Comparison of ENCODE assay signal across 8 cellular contexts in the genomic region with DNA sequence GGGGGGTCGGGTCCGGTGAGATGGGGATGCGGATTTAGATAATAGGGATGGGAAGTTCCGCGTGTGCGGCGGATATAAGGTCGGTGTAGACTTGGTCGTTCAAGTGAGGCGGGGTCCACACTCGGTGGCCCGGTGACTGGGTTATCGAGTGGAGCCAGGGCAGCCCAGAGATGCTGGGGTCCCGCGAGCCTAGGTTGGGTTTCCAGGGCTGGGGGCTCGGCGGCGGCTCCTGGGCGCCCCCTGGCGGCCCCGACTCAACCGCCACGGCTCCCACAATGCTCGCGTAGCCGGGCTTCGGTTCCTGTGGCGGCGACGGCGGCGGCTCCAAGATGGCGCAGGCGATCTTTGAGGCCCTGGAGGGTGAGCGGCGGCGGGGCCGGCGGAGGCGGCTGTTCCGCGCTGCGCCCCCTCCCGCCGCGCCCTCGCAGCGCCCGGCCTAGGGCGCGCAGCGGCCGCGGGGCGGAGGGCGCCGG. TPM values are rescaled to one million over a fixed set of nuclear protein-coding genes. Genes with fewer than 3 reads are reported as not detected.
A peak's percentile ranks its signal among the peaks of the same experiment; 100 is the strongest.
DNase-seq lines count a peak whose midpoint lies in the region; ATAC-seq and TF ChIP-seq lines count a peak whose summit lies in the region.

A gene (plus strand): TSS at position 304 of the 473 bp plus-strand sequence. CDS start 26 bp downstream, at position 330.

- ATAC-seq in DND-41 (ENCODE audit: insufficient read depth, low read depth) (peak; percentile 88), GM21737 (IDR thresholded peaks at IDR 0.05; ENCODE audit: unreplicated experiment) (peak; percentile 81), Panc1 (peak; percentile 91), foreskin keratinocyte (peak; percentile 82), omental fat pad (ENCODE audit: low FRiP score) (peak; percentile 90)

- H3K36me3 ChIP-seq in DND-41 (ENCODE audit: insufficient read depth, low read length) (no peaks in the 10 kb centered on the region), Panc1 (ENCODE audit: control insufficient read depth, insufficient read depth, low read length) (no peaks in the 10 kb centered on the region), suprapubic skin (no peaks in the 10 kb centered on the region)

- WGBS in suprapubic skin: 13% methylated on average over 19 of the region's 57 CpGs

- intact Hi-C loops in Panc1 (cut with micrococcal nuclease; ENCODE audit: unreplicated experiment): no loop called here
- intact Hi-C loops in activated T-helper 1 cell treated with anti-CD3 and anti-CD28 coated beads, Interleukin-12 subunit alpha, Interleukin-12 subunit beta, Interleukin-2, Interleukin-4 antibody, amounts not matched to agents 30 ng/mL and 10 ng/mL and 1 ng/mL, durations not matched to agents 14 hours and 24 hours and 36 hours (cut with micrococcal nuclease): loop anchor here (1.0 to 5.0 kb wide), 11 partner anchors 11 to 398 kb away; a partner anchor contains a TSS

- H3K9me3 Mint-ChIP-seq in activated T-helper 1 cell treated with anti-CD3 and anti-CD28 coated beads, Interleukin-12 subunit alpha, Interleukin-12 subunit beta, Interleukin-2, Interleukin-4 antibody, amounts not matched to agents 30 ng/mL and 10 ng/mL and 1 ng/mL, durations not matched to agents 14 hours and 24 hours and 36 hours: peaks cover 12% of the 10 kb centered on the region

- H3K36me3 Mint-ChIP-seq in activated T-helper 1 cell treated with anti-CD3 and anti-CD28 coated beads, Interleukin-12 subunit alpha, Interleukin-12 subunit beta, Interleukin-2, Interleukin-4 antibody, amounts not matched to agents 30 ng/mL and 10 ng/mL and 1 ng/mL, durations not matched to agents 14 hours and 24 hours and 36 hours (ENCODE audit: low read depth): peaks cover 16% of the 10 kb centered on the region

- CTCF ChIA-PET in Panc1 (lab: Charles Lee): no interaction called here

- H3K4me1 Mint-ChIP-seq in activated T-helper 1 cell treated with anti-CD3 and anti-CD28 coated beads, Interleukin-12 subunit alpha, Interleukin-12 subunit beta, Interleukin-2, Interleukin-4 antibody, amounts not matched to agents 30 ng/mL and 10 ng/mL and 1 ng/mL, durations not matched to agents 14 hours and 24 hours and 36 hours (ENCODE audit: low read depth): peaks cover 27% of the 10 kb centered on the region

- in situ Hi-C loops in KBM-7 (cut with MboI; ENCODE audit: low pct_unique_long_range_greater_than_20kb, low sequenced_read_pairs) (no loop called here), Panc1 (cut with HindIII; ENCODE audit: low pct_unique_long_range_greater_than_20kb, low sequenced_read_pairs) (no loop called here)

- TF ChIP-seq POLR2A in suprapubic skin (IDR thresholded peaks at IDR 0.05): peak in 1 of 2 donors; percentile 55

- peaks cover 10% of the 10 kb centered on the region for H3K9me3 ChIP-seq in DND-41 (ENCODE audit: insufficient read depth, low read length, severe bottlenecking)
- H3K9me3 ChIP-seq in Panc1 (ENCODE audit: control insufficient read depth, insufficient read depth, low read depth, low read length): peaks cover 1% of the 10 kb centered on the region; the same call in 1 of the 2 replicates
- peaks cover 3% of the 10 kb centered on the region for H3K9me3 ChIP-seq in suprapubic skin

- peak within 1 kb of the TSS; percentile 65 for H3K9ac ChIP-seq in DND-41 (ENCODE audit: low read depth, low read length)

- no peaks in the 10 kb centered on the region for H3K27me3 Mint-ChIP-seq in activated T-helper 1 cell treated with anti-CD3 and anti-CD28 coated beads, Interleukin-12 subunit alpha, Interleukin-12 subunit beta, Interleukin-2, Interleukin-4 antibody, amounts not matched to agents 30 ng/mL and 10 ng/mL and 1 ng/mL, durations not matched to agents 14 hours and 24 hours and 36 hours (ENCODE audit: insufficient read depth)

- H3K4me2 ChIP-seq in DND-41 (ENCODE audit: insufficient read depth, low read length): peak within 1 kb of the TSS; percentile 79

- peak within 1 kb of the TSS; percentile 97 for H3K27ac Mint-ChIP-seq in activated T-helper 1 cell treated with anti-CD3 and anti-CD28 coated beads, Interleukin-12 subunit alpha, Interleukin-12 subunit beta, Interleukin-2, Interleukin-4 antibody, amounts not matched to agents 30 ng/mL and 10 ng/mL and 1 ng/mL, durations not matched to agents 14 hours and 24 hours and 36 hours

- peak within 1 kb of the TSS; percentile 96 for H2AFZ ChIP-seq in DND-41 (ENCODE audit: low read depth, low read length)

- H3K27ac ChIP-seq in DND-41 (ENCODE audit: low read length): peak within 1 kb of the TSS; percentile 73
- H3K27ac ChIP-seq in Panc1 (ENCODE audit: low read length): peak within 1 kb of the TSS; percentile 90
- peak within 1 kb of the TSS; percentile 18 for H3K27ac ChIP-seq in foreskin keratinocyte
- H3K27ac ChIP-seq in suprapubic skin: peak within 1 kb of the TSS; percentile 90

- H3K4me3 ChIP-seq in DND-41 (ENCODE audit: low read depth in 1 of 2, low read length in 2 of 2): peak within 1 kb of the TSS; percentile 9 to 59; a peak in 3 of 4 replicates
- peak within 1 kb of the TSS; percentile 55 to 83 for H3K4me3 ChIP-seq in Panc1 (ENCODE audit: low read depth in 2 of 2, low read length in 2 of 2)
- peak within 1 kb of the TSS; percentile 63 for H3K4me3 ChIP-seq in suprapubic skin

- no peaks in the 10 kb centered on the region for H4K20me1 ChIP-seq in DND-41 (ENCODE audit: insufficient read depth, low read length)

- H3K4me1 ChIP-seq in DND-41 (ENCODE audit: insufficient read depth, low read length) (peaks cover 37% of the 10 kb centered on the region), Panc1 (ENCODE audit: control insufficient read depth, insufficient read depth, low read length) (peaks cover 13% of the 10 kb centered on the region), foreskin keratinocyte (peaks cover 7% of the 10 kb centered on the region), suprapubic skin (peaks cover 30% of the 10 kb centered on the region)

- DNase-seq in DND-41 (peak; percentile 93), KBM-7 (peak; percentile 92), Panc1 (ENCODE audit: low read depth, low spot score) (no peak), foreskin keratinocyte (peak in 1 of 2 donors; percentile 31), omental fat pad (ENCODE audit: low spot score) (peak; percentile 65), suprapubic skin (ENCODE audit: low spot score in 2 of 2) (peak; percentile 89 to 93)
- peak; percentile 87 for DNase-seq in activated T-helper 1 cell treated with anti-CD3 and anti-CD28 coated beads, Interleukin-12 subunit alpha, Interleukin-12 subunit beta, Interleukin-2, Interleukin-4 antibody, amounts not matched to agents 30 ng/mL and 10 ng/mL and 1 ng/mL, durations not matched to agents 14 hours and 24 hours and 36 hours (ENCODE audit: low spot score)

- TF ChIP-seq CTCF in DND-41 (IDR thresholded peaks at IDR 0.05; ENCODE audit: borderline replicate concordance, extremely low read depth, low read length, poor library complexity, severe bottlenecking): peak; percentile 91
- TF ChIP-seq CTCF in Panc1 (IDR thresholded peaks at IDR 0.05): peak; percentile 99
- peak; percentile 95 for TF ChIP-seq CTCF in foreskin keratinocyte (conservative IDR thresholded peaks at IDR 0.05)
- TF ChIP-seq CTCF in omental fat pad (IDR thresholded peaks at IDR 0.05): peak in 2 of 3 donors; percentile 61 to 92
- peak; percentile 87 to 94 for TF ChIP-seq CTCF in suprapubic skin (IDR thresholded peaks at IDR 0.05)

- H3K79me2 ChIP-seq in DND-41 (ENCODE audit: insufficient read depth, low read length): no peaks in the 10 kb centered on the region

- BruUV-seq in Panc1 (replicated peaks; lab: Mats Ljungman, UMichigan): no TSS peak

- H3K27me3 ChIP-seq in DND-41 (ENCODE audit: insufficient read depth, low read length, poor library complexity) (no peaks in the 10 kb centered on the region), Panc1 (ENCODE audit: control insufficient read depth, insufficient read depth, low read length) (no peaks in the 10 kb centered on the region), foreskin keratinocyte (no peaks in the 10 kb centered on the region), suprapubic skin (no peaks in the 10 kb centered on the region)

- H3K4me3 Mint-ChIP-seq in activated T-helper 1 cell treated with anti-CD3 and anti-CD28 coated beads, Interleukin-12 subunit alpha, Interleukin-12 subunit beta, Interleukin-2, Interleukin-4 antibody, amounts not matched to agents 30 ng/mL and 10 ng/mL and 1 ng/mL, durations not matched to agents 14 hours and 24 hours and 36 hours: peak within 1 kb of the TSS; percentile 89

- no peak for TF ChIP-seq EP300 in suprapubic skin (IDR thresholded peaks at IDR 0.05)

- POLR2A ChIA-PET in Panc1 (lab: Charles Lee): no interaction called here

RNA-seq across cellular contexts. Expression of the gene that starts here (rescaled TPM):
- total RNA-seq in Panc1 (2021; ENCODE audit: unreplicated experiment) (7.7 TPM), foreskin keratinocyte (3.0 and 3.2 TPM in 2 replicates), omental fat pad (1 to 10 TPM; 1.6 to 2.3 (median 2.0) TPM), suprapubic skin (1 to 10 TPM; 4.6 to 7.6 (median 5.8) TPM)
- polyA plus RNA-seq in Panc1 (2012; ENCODE audit: insufficient read length): 7.7 TPM
- total RNA-seq in activated T-helper 1 cell treated with anti-CD3 and anti-CD28 coated beads, Interleukin-12 subunit alpha, Interleukin-12 subunit beta, Interleukin-2, Interleukin-4 antibody, amounts not matched to agents 30 ng/mL and 10 ng/mL and 1 ng/mL, durations not matched to agents 14 hours and 24 hours and 36 hours: 6.7 and 6.8 TPM in 2 replicates
- 2.7 and 2.8 TPM in 2 replicates for polyA plus RNA-seq in foreskin keratinocyte

Comparison
In these comparisons a context has a peak if more than half of its experiments do, and no peak if none do; other contexts are left out.
1. H3K27ac ChIP-seq: peak in every context shown above with its lines; median percentile 90 in Panc1; 90 in suprapubic skin; 73 in DND-41; 18 in foreskin keratinocyte.